In the genomic region with DNA sequence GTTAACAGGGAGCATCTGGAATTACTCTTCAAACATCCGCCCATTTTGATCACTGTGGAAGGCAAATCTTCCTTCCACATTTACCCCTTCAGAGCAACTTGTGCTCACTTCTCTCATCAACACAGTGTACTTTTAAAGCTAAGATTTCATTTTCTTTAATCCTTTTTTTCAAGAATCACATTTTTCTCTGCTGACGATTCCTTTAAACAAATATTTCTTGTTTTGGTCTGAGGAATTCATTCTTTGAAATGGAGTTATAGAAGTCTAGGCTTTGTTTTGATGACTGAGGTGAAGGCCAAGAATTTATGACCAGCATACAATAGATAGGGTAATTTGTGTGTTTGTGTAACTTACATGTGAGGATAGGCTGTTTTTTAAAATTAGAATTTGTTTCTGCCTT, we compare ENCODE assay signal across 24 cellular contexts. TPM values are rescaled to one million over a fixed set of nuclear protein-coding genes. Genes with fewer than 3 reads are reported as not detected.
"Had no signal": no experiment of that assay in that cellular context is flagged by ENCODE, and none has a peak within 500 bp of the region (broad histone marks: within the 10 kb centered on the region; RNA-seq: fewer than 3 reads in every experiment).

No MANE protein-coding gene starts in this region.

- H3K27ac ChIP-seq: epithelial cell of prostate, left ventricle myocardium inferior, uterus had no signal

- H3K36me3 ChIP-seq: uterus had no signal

- DNase-seq: activated CD4-positive, alpha-beta T cell treated with anti-CD3 and anti-CD28 coated beads, Interleukin-2, amount 10 ng/mL, durations not matched to agents 24 days and 14 days; activated CD4-positive, CD25-positive, alpha-beta regulatory T cell; activated CD8-positive, alpha-beta memory T cell treated with anti-CD3 and anti-CD28 coated beads, Interleukin-2, amount 50 U/mL, for 48 hours; activated CD8-positive, alpha-beta T cell treated with anti-CD3 and anti-CD28 coated beads, Interleukin-2, amount 10 ng/mL, durations not matched to agents 7 days and 5 days; activated naive CD4-positive, alpha-beta T cell; activated naive CD8-positive, alpha-beta T cell treated with anti-CD3 and anti-CD28 coated beads, Interleukin-2, amount 10 ng/mL, durations not matched to agents 7 days and 5 days; aorta; caudate nucleus; cortex of kidney; effector memory CD4-positive, alpha-beta T cell; hippocampal formation; kidney; left ventricle myocardium inferior; natural killer cell; posterior cingulate gyrus; retina; stimulated activated CD4-positive, alpha-beta T cell treated with anti-CD3 and anti-CD28 coated beads, Interleukin-15, amount 100 ng/mL, for 24 hours; stimulated activated CD4-positive, alpha-beta T cell treated with anti-CD3 and anti-CD28 coated beads, Interleukin-4, amount 100 ng/mL, for 1 hour; stimulated activated naive B cell treated with anti-CD40 and anti-IgM and Interleukin-4, amounts not matched to agents 10 μg/mL and 1 μg/mL and 100 μg/mL, for 72 hours; uterus had no signal

- H3K4me1 ChIP-seq: left ventricle myocardium inferior, tibial nerve, uterus had no signal

- ATAC-seq: activated CD8-positive, alpha-beta T cell treated with anti-CD3 and anti-CD28 coated beads, Interleukin-2, amount 10 ng/mL, durations not matched to agents 7 days and 5 days; natural killer cell; stimulated activated naive B cell treated with anti-CD40 and anti-IgM and Interleukin-4, amounts not matched to agents 10 μg/mL and 1 μg/mL and 100 μg/mL, for 72 hours had no signal

- H3K9me3 ChIP-seq: left ventricle myocardium inferior, tibial nerve, uterus had no signal

- H3K4me3 ChIP-seq: left ventricle myocardium inferior, tibial nerve, uterus had no signal

- H3K27me3 ChIP-seq: tibial nerve, uterus had no signal

RNA-seq across cellular contexts. Expression of gene LDLRAD1, which starts 46.3 kb away (rescaled TPM):
- total RNA-seq: activated CD4-positive, alpha-beta T cell treated with anti-CD3 and anti-CD28 coated beads, Interleukin-2, amount 10 ng/mL, durations not matched to agents 24 days and 14 days; activated CD8-positive, alpha-beta T cell treated with anti-CD3 and anti-CD28 coated beads, Interleukin-2, amount 10 ng/mL, durations not matched to agents 7 days and 5 days; activated naive CD8-positive, alpha-beta T cell treated with anti-CD3 and anti-CD28 coated beads, Interleukin-2, amount 10 ng/mL, durations not matched to agents 7 days and 5 days; activated T-helper 1 cell treated with anti-CD3 and anti-CD28 coated beads, Interleukin-12 subunit alpha, Interleukin-12 subunit beta, Interleukin-2, Interleukin-4 antibody, amounts not matched to agents 30 ng/mL and 10 ng/mL and 1 ng/mL, durations not matched to agents 14 hours and 24 hours and 36 hours; aorta; glomerular endothelial cell; kidney; left ventricle myocardium inferior; natural killer cell; tibial nerve had no signal
- polyA plus RNA-seq: aorta had no signal
